ENCODE assay signal across 8 cellular contexts in genomic region chr4:108649863-108650211, GRCh38.
DNase-seq lines count a peak whose midpoint lies in the region; ATAC-seq and TF ChIP-seq lines count a peak whose summit lies in the region.

No MANE protein-coding gene starts in this region.

- DNase-seq in HEK293T (ENCODE audit: extremely low spot score), result peak; percentile 10
- peak; percentile 57 for DNase-seq in OCI-M1 (lab: John Stamatoyannopoulos, UW)
- DNase-seq in fibroblast of pulmonary artery (ENCODE audit: low read depth), result no peak
- no peak for DNase-seq in substantia nigra (lab: John Stamatoyannopoulos, UW)
- DNase-seq in NCI-H2107 (lab: John Stamatoyannopoulos, UW), result no peak
- DNase-seq in GM20000 (ENCODE audit: low spot score), result no peak

- ATAC-seq in GM18519 (IDR thresholded peaks at IDR 0.05; ENCODE audit: low FRiP score, unreplicated experiment), result peak; percentile 13
- ATAC-seq in stimulated activated memory B cell treated with anti-CD40 and anti-IgM and Interleukin-4, amounts not matched to agents 10 μg/mL and 1 μg/mL and 100 μg/mL, for 72 hours, result no peak

- no peak overlapping the region for H3K27ac ChIP-seq in substantia nigra (ENCODE audit: low read depth, low read length, poor library complexity, severe bottlenecking)

- CTCF ChIA-PET in HEK293T (lab: Yijun Ruan, JAX), result interaction anchor here (1.2 kb wide), 1 partner anchor 14 kb away, joined by 4 read pairs; no protein-coding TSS in a partner anchor

- TF ChIP-seq CTCF in fibroblast of pulmonary artery (IDR thresholded peaks at IDR 0.05; ENCODE audit: low read length, missing control alignments) (no peak), GM20000 (IDR thresholded peaks at IDR 0.05; ENCODE audit: extremely low read depth, missing control alignments) (no peak)

- no peaks in the 10 kb centered on the region for H3K27me3 Mint-ChIP-seq in stimulated activated memory B cell treated with anti-CD40 and anti-IgM and Interleukin-4, amounts not matched to agents 10 μg/mL and 1 μg/mL and 100 μg/mL, for 72 hours

- H3K36me3 Mint-ChIP-seq in stimulated activated memory B cell treated with anti-CD40 and anti-IgM and Interleukin-4, amounts not matched to agents 10 μg/mL and 1 μg/mL and 100 μg/mL, for 72 hours, result peaks cover 17% of the 10 kb centered on the region

- H3K27ac Mint-ChIP-seq in stimulated activated memory B cell treated with anti-CD40 and anti-IgM and Interleukin-4, amounts not matched to agents 10 μg/mL and 1 μg/mL and 100 μg/mL, for 72 hours, result peak overlapping the region; percentile 95

- no peaks in the 10 kb centered on the region for H3K9me3 Mint-ChIP-seq in stimulated activated memory B cell treated with anti-CD40 and anti-IgM and Interleukin-4, amounts not matched to agents 10 μg/mL and 1 μg/mL and 100 μg/mL, for 72 hours

- H3K4me3 Mint-ChIP-seq in stimulated activated memory B cell treated with anti-CD40 and anti-IgM and Interleukin-4, amounts not matched to agents 10 μg/mL and 1 μg/mL and 100 μg/mL, for 72 hours, result peak overlapping the region; percentile 79

- H3K4me3 ChIP-seq in fibroblast of pulmonary artery (replicated peaks; ENCODE audit: low read depth, low read length), result peak overlapping the region; percentile 61

- POLR2A ChIA-PET in HEK293T (lab: Yijun Ruan, JAX), result interaction anchor here (0.6 to 1.9 kb wide), 4 partner anchors 13 to 788 kb away, joined by 3 to 10 read pairs (median 6); partner anchors contain the start of gene RPL34

- H3K4me1 Mint-ChIP-seq in stimulated activated memory B cell treated with anti-CD40 and anti-IgM and Interleukin-4, amounts not matched to agents 10 μg/mL and 1 μg/mL and 100 μg/mL, for 72 hours, result peaks cover 32% of the 10 kb centered on the region

TF ChIP-seq in HEK293T, 16 proteins besides CTCF, POLR2A, EP300 and RAD21:
- TF ChIP-seq HDGF (IDR thresholded peaks at IDR 0.05; ENCODE audit: borderline replicate concordance) (no peak), FOXA1 (IDR thresholded peaks at IDR 0.05) (no peak), FOXM1 (IDR thresholded peaks at IDR 0.05; ENCODE audit: borderline replicate concordance) (no peak), FOXK2 (IDR thresholded peaks at IDR 0.05) (no peak), TARDBP (IDR thresholded peaks at IDR 0.05) (no peak), ELF4 (IDR thresholded peaks at IDR 0.05) (no peak), NFRKB (IDR thresholded peaks at IDR 0.05) (no peak), L3MBTL2 (conservative IDR thresholded peaks at IDR 0.05) (no peak), SP1 (IDR thresholded peaks at IDR 0.05) (no peak), SUZ12 (IDR thresholded peaks at IDR 0.05) (no peak), BHLHE40 (IDR thresholded peaks at IDR 0.05; ENCODE audit: borderline replicate concordance) (no peak), ARNT (IDR thresholded peaks at IDR 0.05) (no peak), PKNOX1 (IDR thresholded peaks at IDR 0.05) (no peak), CTBP1 (IDR thresholded peaks at IDR 0.05; ENCODE audit: borderline replicate concordance) (no peak), LEF1 (IDR thresholded peaks at IDR 0.05; ENCODE audit: borderline replicate concordance) (no peak), ZNF384 (IDR thresholded peaks at IDR 0.05) (no peak)

Comparison
In these comparisons a context has a peak if more than half of its experiments do, and no peak if none do; other contexts are left out.
1. DNase-seq: peak in HEK293T (single experiment) and OCI-M1 (single experiment); none in fibroblast of pulmonary artery (single experiment), substantia nigra (0 of 49), NCI-H2107 (single experiment) and GM20000 (single experiment).